1 cellular context compared by ENCODE assay signal in the genomic region with DNA sequence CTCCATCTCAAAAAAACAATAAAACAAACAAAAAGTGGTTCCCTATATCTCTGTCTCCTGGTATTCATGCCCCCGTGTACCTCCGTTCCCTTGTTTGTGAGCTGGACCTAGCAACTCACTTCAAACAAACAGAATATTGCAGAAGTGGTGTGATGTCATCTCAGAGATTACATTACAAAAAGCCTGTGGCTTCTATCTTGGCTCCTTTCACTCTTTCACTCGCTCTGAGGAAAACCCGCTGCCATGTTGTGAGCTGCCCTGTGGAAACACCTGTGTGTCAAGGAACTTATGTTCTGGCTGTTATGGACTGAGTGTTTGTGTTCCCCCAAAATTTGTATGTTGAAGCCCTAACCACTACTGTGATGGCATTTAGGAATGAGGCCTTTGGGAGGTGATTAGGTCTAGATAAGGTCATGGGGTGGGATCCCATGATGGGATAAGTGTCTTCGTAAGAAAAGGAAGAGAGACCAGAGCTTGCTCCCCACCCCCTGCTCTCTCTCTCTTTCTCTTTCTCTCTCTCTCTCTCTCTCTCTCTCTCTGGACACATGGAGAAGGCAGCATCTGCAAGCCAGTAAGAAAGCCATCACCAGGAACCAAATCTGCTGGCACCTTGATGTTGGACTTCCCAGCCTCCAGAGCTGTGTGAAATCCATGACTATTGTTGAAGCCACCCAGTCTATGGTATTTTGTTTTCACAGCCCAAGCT.
TF ChIP-seq lines count a peak whose summit lies in the region.

No MANE protein-coding gene starts in this region.

TF ChIP-seq in HepG2, 621 proteins besides CTCF, POLR2A, EP300 and RAD21 (continued from another document):
- no peak for TF ChIP-seq ZNF260 (CRISPR knock-in tag; IDR thresholded peaks at IDR 0.05; ENCODE audit: borderline replicate concordance, low read depth)
- TF ChIP-seq ZBTB7A (CRISPR knock-in tag; IDR thresholded peaks at IDR 0.05), result no peak
- no peak for TF ChIP-seq MNT (IDR thresholded peaks at IDR 0.05)
